ENCODE assay signal across 24 cellular contexts in genomic region chr12:111196532-111196931, GRCh38.
"Had no signal": no experiment of that assay in that cellular context is flagged by ENCODE, and none has a peak within 500 bp of the region (broad histone marks: within the 10 kb centered on the region; RNA-seq: fewer than 3 reads in every experiment).

No MANE protein-coding gene starts in this region.

- H3K9me3 Mint-ChIP-seq: activated B cell treated with CpG ODN at 0.5 μM for 24 hours; activated naive CD4-positive, alpha-beta T cell treated with anti-CD3 and anti-CD28 coated beads for 36 hours; activated T-cell treated with anti-CD3 and anti-CD28 coated beads, Interleukin-2, amount 50 U/mL, for 72 hours; effector memory CD8-positive, alpha-beta T cell; stimulated activated effector memory CD8-positive, alpha-beta T cell treated with anti-CD3 and anti-CD28 coated beads, Interleukin-12 subunit alpha, Interleukin-12 subunit beta, amount 100 ng/mL, for 72 hours; stimulated activated naive CD8-positive, alpha-beta T cell treated with anti-CD3 and anti-CD28 coated beads, Interleukin-15, amount 100 ng/mL, for 72 hours had no signal

- H3K4me3 Mint-ChIP-seq: activated B cell treated with CpG ODN at 0.5 μM for 24 hours; activated CD4-positive, alpha-beta T cell treated with anti-CD3 and anti-CD28 coated beads for 36 hours; activated naive CD4-positive, alpha-beta T cell treated with anti-CD3 and anti-CD28 coated beads for 36 hours; activated T-cell treated with anti-CD3 and anti-CD28 coated beads, Interleukin-2, amount 50 U/mL, for 72 hours; effector memory CD8-positive, alpha-beta T cell; immature natural killer cell; stimulated activated effector memory CD8-positive, alpha-beta T cell treated with anti-CD3 and anti-CD28 coated beads, Interleukin-12 subunit alpha, Interleukin-12 subunit beta, amount 100 ng/mL, for 72 hours; stimulated activated naive CD8-positive, alpha-beta T cell treated with anti-CD3 and anti-CD28 coated beads, Interleukin-15, amount 100 ng/mL, for 72 hours had no signal

- H3K27ac Mint-ChIP-seq: activated B cell treated with CpG ODN at 0.5 μM for 24 hours; activated CD4-positive, alpha-beta T cell treated with anti-CD3 and anti-CD28 coated beads for 36 hours; activated naive CD4-positive, alpha-beta T cell treated with anti-CD3 and anti-CD28 coated beads for 36 hours; activated T-cell treated with anti-CD3 and anti-CD28 coated beads, Interleukin-2, amount 50 U/mL, for 72 hours; effector memory CD8-positive, alpha-beta T cell; immature natural killer cell; stimulated activated effector memory CD8-positive, alpha-beta T cell treated with anti-CD3 and anti-CD28 coated beads, Interleukin-12 subunit alpha, Interleukin-12 subunit beta, amount 100 ng/mL, for 72 hours; stimulated activated naive CD8-positive, alpha-beta T cell treated with anti-CD3 and anti-CD28 coated beads, Interleukin-15, amount 100 ng/mL, for 72 hours had no signal

- H3K4me3 ChIP-seq: cardiac muscle cell, lower lobe of right lung, mucosa of descending colon, right lobe of liver, skin epidermis, tibial artery had no signal

- H3K36me3 Mint-ChIP-seq: immature natural killer cell; stimulated activated effector memory CD8-positive, alpha-beta T cell treated with anti-CD3 and anti-CD28 coated beads, Interleukin-12 subunit alpha, Interleukin-12 subunit beta, amount 100 ng/mL, for 72 hours had no signal

- H3K27ac ChIP-seq: cardiac muscle cell, lower lobe of right lung, right lobe of liver, skin epidermis, tibial artery had no signal

- H3K4me1 Mint-ChIP-seq: activated B cell treated with CpG ODN at 0.5 μM for 24 hours; activated CD4-positive, alpha-beta T cell treated with anti-CD3 and anti-CD28 coated beads for 36 hours; immature natural killer cell had no signal

- H3K36me3 ChIP-seq: cardiac muscle cell, lower lobe of right lung, right lobe of liver, tibial artery had no signal

- H3K4me1 ChIP-seq: lower lobe of right lung, right lobe of liver, tibial artery had no signal

- ATAC-seq: activated CD4-positive, alpha-beta T cell treated with anti-CD3 and anti-CD28 coated beads for 36 hours; activated T-cell treated with anti-CD3 and anti-CD28 coated beads, Interleukin-2, amount 50 U/mL, for 72 hours; effector memory CD8-positive, alpha-beta T cell; esophagus mucosa; left lobe of liver; lower lobe of right lung; mucosa of descending colon; right lobe of liver; stimulated activated effector memory CD8-positive, alpha-beta T cell treated with anti-CD3 and anti-CD28 coated beads, Interleukin-12 subunit alpha, Interleukin-12 subunit beta, amount 100 ng/mL, for 72 hours; stimulated activated naive CD8-positive, alpha-beta T cell treated with anti-CD3 and anti-CD28 coated beads, Interleukin-15, amount 100 ng/mL, for 72 hours had no signal

- H3K9me3 ChIP-seq: lower lobe of right lung, mucosa of descending colon, right lobe of liver, tibial artery had no signal

- DNase-seq: activated B cell treated with CpG ODN at 0.5 μM for 24 hours; activated CD4-positive, alpha-beta T cell treated with anti-CD3 and anti-CD28 coated beads for 36 hours; activated CD4-positive, alpha-beta T cell treated with anti-CD3 and anti-CD28 coated beads, Interleukin-2, amount 50 U/mL, for 4 hours; activated effector memory CD4-positive, alpha-beta T cell treated with Interleukin-2 at 50 U/mL for 16 hours; activated naive CD4-positive, alpha-beta T cell treated with anti-CD3 and anti-CD28 coated beads for 36 hours; activated T-cell treated with anti-CD3 and anti-CD28 coated beads, Interleukin-2, amount 50 U/mL, for 72 hours; effector memory CD8-positive, alpha-beta T cell; foreskin melanocyte; immature natural killer cell; lower lobe of right lung; mesendoderm; mucosa of descending colon; nucleus accumbens; right lobe of liver; stimulated activated CD4-positive, alpha-beta T cell treated with anti-CD3 and anti-CD28 coated beads, Interleukin-1b, Interleukin-23, amount 100 ng/mL, for 48 hours; stimulated activated naive CD8-positive, alpha-beta T cell treated with anti-CD3 and anti-CD28 coated beads, Interleukin-15, amount 100 ng/mL, for 72 hours; T-helper 9 cell; tibial artery had no signal

- FAIRE-seq: endothelial cell of umbilical vein had no signal

- H3K27me3 ChIP-seq: cardiac muscle cell, right lobe of liver had no signal
